ENCODE assay signal across 31 cellular contexts in the genomic region with DNA sequence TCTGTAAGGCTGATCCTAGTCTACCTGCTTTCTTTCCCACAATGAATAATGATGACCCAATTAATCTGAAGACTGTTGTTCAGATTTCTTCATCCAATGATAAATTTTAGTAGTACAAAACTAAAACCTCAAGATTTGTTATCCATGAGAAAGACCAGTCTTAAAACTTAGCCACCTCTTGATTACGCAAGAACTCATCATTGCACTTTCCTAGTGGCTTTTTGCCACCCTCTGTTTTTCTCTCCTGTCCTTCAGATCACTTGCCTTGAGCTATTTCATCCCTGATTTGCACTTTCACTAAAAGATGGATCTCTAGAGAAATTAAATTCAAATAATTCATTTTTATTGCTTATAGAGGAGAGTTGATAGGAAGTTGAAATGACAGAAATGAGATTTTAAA.
"Had no signal": no experiment of that assay in that cellular context is flagged by ENCODE, and none has a peak within 500 bp of the region (broad histone marks: within the 10 kb centered on the region; RNA-seq: fewer than 3 reads in every experiment).

No MANE protein-coding gene starts in this region.

- H3K4me2 ChIP-seq: KMS-11, PC-9 had no signal

- H3K9ac ChIP-seq: KMS-11 had no signal

- FAIRE-seq: RCC 7860 had no signal

- H3K27me3 Mint-ChIP-seq: activated CD4-positive, alpha-beta memory T cell treated with anti-CD3 and anti-CD28 coated beads for 36 hours; brain had no signal

- H2AFZ ChIP-seq: PC-9 had no signal

- ATAC-seq: Right ventricle myocardium inferior had no signal

- H3K27ac Mint-ChIP-seq: activated CD4-positive, alpha-beta memory T cell treated with anti-CD3 and anti-CD28 coated beads for 36 hours; activated naive CD4-positive, alpha-beta T cell treated with anti-CD3 and anti-CD28 coated beads for 36 hours; activated naive CD4-positive, alpha-beta T cell treated with anti-CD3 and anti-CD28 coated beads, Interleukin-2, amount 50 U/mL, for 72 hours; activated T-helper 1 cell treated with anti-CD3 and anti-CD28 coated beads, Interleukin-12 subunit alpha, Interleukin-12 subunit beta, Interleukin-2, Interleukin-4 antibody, amounts not matched to agents 30 ng/mL and 10 ng/mL and 1 ng/mL, durations not matched to agents 14 hours and 24 hours and 36 hours; brain had no signal

- H3K36me3 Mint-ChIP-seq: activated CD4-positive, alpha-beta memory T cell treated with anti-CD3 and anti-CD28 coated beads for 36 hours; activated naive CD4-positive, alpha-beta T cell treated with anti-CD3 and anti-CD28 coated beads, Interleukin-2, amount 50 U/mL, for 72 hours; brain had no signal

- H3K4me3 ChIP-seq: adrenal gland, PC-9 had no signal

- H3K4me3 Mint-ChIP-seq: activated CD4-positive, alpha-beta memory T cell treated with anti-CD3 and anti-CD28 coated beads for 36 hours; activated naive CD4-positive, alpha-beta T cell treated with anti-CD3 and anti-CD28 coated beads for 36 hours; activated T-cell treated with anti-CD3 and anti-CD28 coated beads, Interleukin-2, amount 50 U/mL, for 4 hours; activated T-helper 1 cell treated with anti-CD3 and anti-CD28 coated beads, Interleukin-12 subunit alpha, Interleukin-12 subunit beta, Interleukin-2, Interleukin-4 antibody, amounts not matched to agents 30 ng/mL and 10 ng/mL and 1 ng/mL, durations not matched to agents 14 hours and 24 hours and 36 hours; brain had no signal

- DNase-seq: activated CD4-positive, alpha-beta T cell treated with anti-CD3 and anti-CD28 coated beads, Interleukin-2, amount 50 U/mL, for 1 hour; activated CD8-positive, alpha-beta memory T cell treated with anti-CD3 and anti-CD28 coated beads, Interleukin-2, amount 50 U/mL, for 4 hours; activated gamma-delta T cell treated with Interleukin-2 at 50 U/mL for 16 hours; activated T-cell treated with anti-CD3 and anti-CD28 coated beads for 4 hours; activated T-cell treated with anti-CD3 and anti-CD28 coated beads, Interleukin-2, amount 50 U/mL, for 4 hours; adrenal gland; anterior cingulate cortex; central memory CD4-positive, alpha-beta T cell; NCI-H1048; NCI-H1436 treated with DMSO at 0.1 percent for 48 hours; NCI-H1694 treated with DMSO at 0.1 percent for 48 hours; NCI-H2029; NCI-H345; NCI-H524 treated with DMSO at 0.1 percent for 48 hours; NCI-H748 treated with DMSO at 0.1 percent for 48 hours; PC-9; SIG-M5; SW 1271; T-helper 1 cell; T-helper 2 cell; T-helper 9 cell; WERI-Rb-1 had no signal

- H3K9me3 ChIP-seq: adrenal gland had no signal

- H3K36me3 ChIP-seq: adrenal gland, WERI-Rb-1 had no signal

- H3K27me3 ChIP-seq: adrenal gland had no signal

- H3K27ac ChIP-seq: adrenal gland, KMS-11, PC-9, RWPE1, WERI-Rb-1 had no signal

- H3K9me3 Mint-ChIP-seq: activated CD4-positive, alpha-beta memory T cell treated with anti-CD3 and anti-CD28 coated beads for 36 hours; activated naive CD4-positive, alpha-beta T cell treated with anti-CD3 and anti-CD28 coated beads for 36 hours; activated naive CD4-positive, alpha-beta T cell treated with anti-CD3 and anti-CD28 coated beads, Interleukin-2, amount 50 U/mL, for 72 hours; activated T-helper 1 cell treated with anti-CD3 and anti-CD28 coated beads, Interleukin-12 subunit alpha, Interleukin-12 subunit beta, Interleukin-2, Interleukin-4 antibody, amounts not matched to agents 30 ng/mL and 10 ng/mL and 1 ng/mL, durations not matched to agents 14 hours and 24 hours and 36 hours had no signal
